36 cellular contexts compared by ENCODE assay signal in genomic region chr4:163284304-163284703, GRCh38. TPM values are rescaled to one million over a fixed set of nuclear protein-coding genes. Genes with fewer than 3 reads are reported as not detected.
"Had no signal": no experiment of that assay in that cellular context is flagged by ENCODE, and none has a peak within 500 bp of the region (broad histone marks: within the 10 kb centered on the region; RNA-seq: fewer than 3 reads in every experiment).

No MANE protein-coding gene starts in this region.

- H3K9me3 Mint-ChIP-seq: activated CD4-positive, alpha-beta memory T cell treated with anti-CD3 and anti-CD28 coated beads for 36 hours; activated CD4-positive, alpha-beta T cell treated with anti-CD3 and anti-CD28 coated beads, Interleukin-2, amount 10 ng/mL, durations not matched to agents 24 days and 14 days; activated naive CD4-positive, alpha-beta T cell treated with anti-CD3 and anti-CD28 coated beads, Interleukin-2, amount 10 ng/mL, durations not matched to agents 7 days and 5 days; activated T-helper 1 cell treated with anti-CD3 and anti-CD28 coated beads, Interleukin-12 subunit alpha, Interleukin-12 subunit beta, Interleukin-2, Interleukin-4 antibody, amounts not matched to agents 30 ng/mL and 10 ng/mL and 1 ng/mL, durations not matched to agents 14 hours and 24 hours and 36 hours; stimulated activated effector memory CD8-positive, alpha-beta T cell treated with anti-CD3 and anti-CD28 coated beads, Interleukin-12 subunit alpha, Interleukin-12 subunit beta, amount 100 ng/mL, for 72 hours had no signal

- H3K9me3 ChIP-seq: gastrocnemius medialis, neutrophil, ovary, right lobe of liver, thoracic aorta had no signal

- H3K27ac ChIP-seq: ascending aorta, cardiac muscle cell, coronary artery, gastrocnemius medialis, neutrophil, ovary, right lobe of liver, skin epidermis, thoracic aorta, VCaP had no signal

- DNase-seq: activated CD4-positive, alpha-beta memory T cell treated with anti-CD3 and anti-CD28 coated beads for 36 hours; activated CD4-positive, alpha-beta T cell treated with anti-CD3 and anti-CD28 coated beads, Interleukin-2, amount 10 ng/mL, durations not matched to agents 24 days and 14 days; activated CD8-positive, alpha-beta memory T cell treated with anti-CD3 and anti-CD28 coated beads, Interleukin-2, amount 50 U/mL, for 4 hours; activated effector memory CD4-positive, alpha-beta T cell treated with anti-CD3 and anti-CD28 coated beads, Interleukin-2, amount 50 U/mL, for 16 hours; activated naive CD4-positive, alpha-beta T cell treated with anti-CD3 and anti-CD28 coated beads, Interleukin-2, amount 10 ng/mL, durations not matched to agents 7 days and 5 days; activated naive CD8-positive, alpha-beta T cell treated with anti-CD3 and anti-CD28 coated beads, Interleukin-2, amount 10 ng/mL, durations not matched to agents 7 days and 5 days; activated T-cell treated with anti-CD3 and anti-CD28 coated beads, Interleukin-2, amount 50 U/mL, for 1 hour; cerebellar nuclear complex; effector memory CD8-positive, alpha-beta T cell; erythroblast; gastrocnemius medialis; glutamatergic neuron; islet precursor cell; left ventricle myocardium superior; naive B cell; nephron progenitor cell; ovary; right lobe of liver; stimulated activated CD4-positive, alpha-beta T cell treated with anti-CD3 and anti-CD28 coated beads, Interleukin-12 subunit alpha, Interleukin-12 subunit beta, amount 100 ng/mL, for 4 hours; stimulated activated CD4-positive, alpha-beta T cell treated with anti-CD3 and anti-CD28 coated beads, Interleukin-4, amount 100 ng/mL, for 24 hours; trophoblast cell had no signal

- H3K27me3 Mint-ChIP-seq: activated CD4-positive, alpha-beta T cell treated with anti-CD3 and anti-CD28 coated beads, Interleukin-2, amount 10 ng/mL, durations not matched to agents 24 days and 14 days; activated naive CD4-positive, alpha-beta T cell treated with anti-CD3 and anti-CD28 coated beads, Interleukin-2, amount 10 ng/mL, durations not matched to agents 7 days and 5 days; brain; effector memory CD8-positive, alpha-beta T cell; progenitor cell of endocrine pancreas had no signal

- H3K4me1 ChIP-seq: ascending aorta, gastrocnemius medialis, right lobe of liver had no signal

- H3K36me3 ChIP-seq: ascending aorta, cardiac muscle cell, gastrocnemius medialis, neutrophil, ovary, right lobe of liver, thoracic aorta had no signal

- H3K4me3 Mint-ChIP-seq: activated CD4-positive, alpha-beta memory T cell treated with anti-CD3 and anti-CD28 coated beads for 36 hours; activated CD4-positive, alpha-beta T cell treated with anti-CD3 and anti-CD28 coated beads, Interleukin-2, amount 10 ng/mL, durations not matched to agents 24 days and 14 days; activated naive CD4-positive, alpha-beta T cell treated with anti-CD3 and anti-CD28 coated beads, Interleukin-2, amount 10 ng/mL, durations not matched to agents 7 days and 5 days; activated naive CD8-positive, alpha-beta T cell treated with anti-CD3 and anti-CD28 coated beads, Interleukin-2, amount 10 ng/mL, durations not matched to agents 7 days and 5 days; activated T-helper 1 cell treated with anti-CD3 and anti-CD28 coated beads, Interleukin-12 subunit alpha, Interleukin-12 subunit beta, Interleukin-2, Interleukin-4 antibody, amounts not matched to agents 30 ng/mL and 10 ng/mL and 1 ng/mL, durations not matched to agents 14 hours and 24 hours and 36 hours; effector memory CD8-positive, alpha-beta T cell; naive B cell; nephron progenitor cell; stimulated activated effector memory CD8-positive, alpha-beta T cell treated with anti-CD3 and anti-CD28 coated beads, Interleukin-12 subunit alpha, Interleukin-12 subunit beta, amount 100 ng/mL, for 72 hours; stimulated activated naive CD8-positive, alpha-beta T cell treated with anti-CD3 and anti-CD28 coated beads, Interleukin-15, Interleukin-2, amounts not matched to agents 100 ng/mL and 50 ng/mL, for 24 hours had no signal

- H3K4me3 ChIP-seq: ascending aorta, cardiac muscle cell, coronary artery, gastrocnemius medialis, ovary, right lobe of liver, skin epidermis, thoracic aorta had no signal

- H3K4me1 Mint-ChIP-seq: brain; naive B cell; nephron progenitor cell; stimulated activated effector memory CD8-positive, alpha-beta T cell treated with anti-CD3 and anti-CD28 coated beads, Interleukin-12 subunit alpha, Interleukin-12 subunit beta, amount 100 ng/mL, for 72 hours had no signal

- H3K27ac Mint-ChIP-seq: activated CD4-positive, alpha-beta memory T cell treated with anti-CD3 and anti-CD28 coated beads for 36 hours; activated CD4-positive, alpha-beta T cell treated with anti-CD3 and anti-CD28 coated beads, Interleukin-2, amount 10 ng/mL, durations not matched to agents 24 days and 14 days; activated naive CD4-positive, alpha-beta T cell treated with anti-CD3 and anti-CD28 coated beads, Interleukin-2, amount 10 ng/mL, durations not matched to agents 7 days and 5 days; activated naive CD8-positive, alpha-beta T cell treated with anti-CD3 and anti-CD28 coated beads, Interleukin-2, amount 10 ng/mL, durations not matched to agents 7 days and 5 days; activated T-helper 1 cell treated with anti-CD3 and anti-CD28 coated beads, Interleukin-12 subunit alpha, Interleukin-12 subunit beta, Interleukin-2, Interleukin-4 antibody, amounts not matched to agents 30 ng/mL and 10 ng/mL and 1 ng/mL, durations not matched to agents 14 hours and 24 hours and 36 hours; brain; effector memory CD8-positive, alpha-beta T cell; naive B cell; nephron progenitor cell; progenitor cell of endocrine pancreas; stimulated activated effector memory CD8-positive, alpha-beta T cell treated with anti-CD3 and anti-CD28 coated beads, Interleukin-12 subunit alpha, Interleukin-12 subunit beta, amount 100 ng/mL, for 72 hours; stimulated activated naive CD8-positive, alpha-beta T cell treated with anti-CD3 and anti-CD28 coated beads, Interleukin-15, Interleukin-2, amounts not matched to agents 100 ng/mL and 50 ng/mL, for 24 hours had no signal

- H3K36me3 Mint-ChIP-seq: activated CD4-positive, alpha-beta memory T cell treated with anti-CD3 and anti-CD28 coated beads for 36 hours; activated naive CD4-positive, alpha-beta T cell treated with anti-CD3 and anti-CD28 coated beads, Interleukin-2, amount 10 ng/mL, durations not matched to agents 7 days and 5 days; activated naive CD8-positive, alpha-beta T cell treated with anti-CD3 and anti-CD28 coated beads, Interleukin-2, amount 10 ng/mL, durations not matched to agents 7 days and 5 days; brain; naive B cell; stimulated activated effector memory CD8-positive, alpha-beta T cell treated with anti-CD3 and anti-CD28 coated beads, Interleukin-12 subunit alpha, Interleukin-12 subunit beta, amount 100 ng/mL, for 72 hours had no signal

- ATAC-seq: activated CD4-positive, CD25-positive, alpha-beta regulatory T cell treated with anti-CD3 and anti-CD28 coated beads, Interleukin-2, amount 50 U/mL, for 24 hours; effector memory CD8-positive, alpha-beta T cell; gastrocnemius medialis; left ventricle myocardium superior; right lobe of liver; stimulated activated effector memory CD8-positive, alpha-beta T cell treated with anti-CD3 and anti-CD28 coated beads, Interleukin-12 subunit alpha, Interleukin-12 subunit beta, amount 100 ng/mL, for 72 hours had no signal

- H3K27me3 ChIP-seq: ascending aorta, cardiac muscle cell, gastrocnemius medialis, neutrophil, ovary, right lobe of liver had no signal

RNA-seq across cellular contexts. Expression of gene NPY1R, which starts 48.1 kb away (rescaled TPM):
- total RNA-seq: activated CD4-positive, alpha-beta memory T cell treated with anti-CD3 and anti-CD28 coated beads for 36 hours; activated CD4-positive, alpha-beta T cell treated with anti-CD3 and anti-CD28 coated beads, Interleukin-2, amount 10 ng/mL, durations not matched to agents 24 days and 14 days; activated CD8-positive, alpha-beta memory T cell treated with anti-CD3 and anti-CD28 coated beads for 36 hours; activated naive CD8-positive, alpha-beta T cell treated with anti-CD3 and anti-CD28 coated beads, Interleukin-2, amount 10 ng/mL, durations not matched to agents 7 days and 5 days; activated T-helper 1 cell treated with anti-CD3 and anti-CD28 coated beads, Interleukin-12 subunit alpha, Interleukin-12 subunit beta, Interleukin-2, Interleukin-4 antibody, amounts not matched to agents 30 ng/mL and 10 ng/mL and 1 ng/mL, durations not matched to agents 14 hours and 24 hours and 36 hours had no signal

RNA-seq across cellular contexts. Expression of gene NPY5R, which starts 59.4 kb away (rescaled TPM):
- total RNA-seq: activated CD4-positive, alpha-beta memory T cell treated with anti-CD3 and anti-CD28 coated beads for 36 hours; activated CD4-positive, alpha-beta T cell treated with anti-CD3 and anti-CD28 coated beads, Interleukin-2, amount 10 ng/mL, durations not matched to agents 24 days and 14 days; activated CD8-positive, alpha-beta memory T cell treated with anti-CD3 and anti-CD28 coated beads for 36 hours; activated naive CD8-positive, alpha-beta T cell treated with anti-CD3 and anti-CD28 coated beads, Interleukin-2, amount 10 ng/mL, durations not matched to agents 7 days and 5 days; activated T-helper 1 cell treated with anti-CD3 and anti-CD28 coated beads, Interleukin-12 subunit alpha, Interleukin-12 subunit beta, Interleukin-2, Interleukin-4 antibody, amounts not matched to agents 30 ng/mL and 10 ng/mL and 1 ng/mL, durations not matched to agents 14 hours and 24 hours and 36 hours; gastrocnemius medialis; left ventricle myocardium superior; lung microvascular endothelial cell had no signal
